17 cellular contexts compared by ENCODE assay signal in genomic region chr4:30789219-30789671, GRCh38.
DNase-seq lines count a peak whose midpoint lies in the region; ATAC-seq, FAIRE-seq and TF ChIP-seq lines count a peak whose summit lies in the region.
"Had no signal": no experiment of that assay in that cellular context is flagged by ENCODE, and none has a peak within 500 bp of the region (broad histone marks: within the 10 kb centered on the region; RNA-seq: fewer than 3 reads in every experiment).

No MANE protein-coding gene starts in this region.

- H3K27me3 ChIP-seq in OCI-LY3 (ENCODE audit: low read depth, low read length) (no peaks in the 10 kb centered on the region), hepatocyte (no peaks in the 10 kb centered on the region), SK-N-SH (ENCODE audit: insufficient read depth) (no peaks in the 10 kb centered on the region)

- H3K9me3 ChIP-seq in OCI-LY3 (ENCODE audit: insufficient read depth, low read length) (no peaks in the 10 kb centered on the region; the same call in 1 of the 2 replicates), hepatocyte (ENCODE audit: low read depth) (no peaks in the 10 kb centered on the region), SK-N-SH (no peaks in the 10 kb centered on the region)

- peak overlapping the region; percentile 30 for H3K4me3 ChIP-seq in OCI-LY3 (ENCODE audit: low read length)
- no peak overlapping the region for H3K4me3 ChIP-seq in hepatocyte
- no peak overlapping the region for H3K4me3 ChIP-seq in SK-N-SH (ENCODE audit: low read depth in 2 of 2, low read length in 1 of 2)

- H3K27ac ChIP-seq in OCI-LY3 (ENCODE audit: low read length) (no peak overlapping the region), hepatocyte (peak overlapping the region; percentile 49), SK-N-SH (ENCODE audit: low read depth in 2 of 2, low read length in 1 of 2) (no peak overlapping the region)

- H3K4me1 ChIP-seq in OCI-LY3 (ENCODE audit: low read length) (peaks cover 34% of the 10 kb centered on the region), hepatocyte (ENCODE audit: insufficient read depth) (no peaks in the 10 kb centered on the region), SK-N-SH (ENCODE audit: control insufficient read depth in 1 of 2, insufficient read depth in 2 of 2, low read depth in 1 of 2, low read length in 1 of 2) (no peaks in the 10 kb centered on the region; a peak in 2 of 4 replicates)

- peaks cover 47% of the 10 kb centered on the region for H3K4me1 Mint-ChIP-seq in progenitor cell of endocrine pancreas (ENCODE audit: low read depth)

- no peaks in the 10 kb centered on the region for H3K27me3 Mint-ChIP-seq in progenitor cell of endocrine pancreas

- H3K27ac Mint-ChIP-seq in progenitor cell of endocrine pancreas: peak overlapping the region; percentile 86
- H3K27ac Mint-ChIP-seq: activated T-helper 1 cell treated with anti-CD3 and anti-CD28 coated beads, Interleukin-12 subunit alpha, Interleukin-12 subunit beta, Interleukin-2, Interleukin-4 antibody, amounts not matched to agents 30 ng/mL and 10 ng/mL and 1 ng/mL, durations not matched to agents 14 hours and 24 hours and 36 hours; T-helper 2 cell treated with Interferon-gamma antibody and Interleukin-4, amounts not matched to agents 5 μg/mL and 100 μg/mL, for 36 hours had no signal

- no peaks in the 10 kb centered on the region for H3K36me3 Mint-ChIP-seq in progenitor cell of endocrine pancreas (ENCODE audit: insufficient read depth)

- no peak for FAIRE-seq in GM19239 (lab: Jason Lieb, UNC)
- FAIRE-seq: H54 had no signal

- H3K36me3 ChIP-seq in OCI-LY3 (replicated peaks; ENCODE audit: low read depth, low read length) (no peaks in the 10 kb centered on the region), hepatocyte (replicated peaks; ENCODE audit: insufficient read depth, low read depth) (no peaks in the 10 kb centered on the region), SK-N-SH (replicated peaks in 1 of 2; ENCODE audit: control insufficient read depth in 1 of 2, insufficient read depth in 2 of 2, low read length in 1 of 2) (no peaks in the 10 kb centered on the region)

- H3K9ac ChIP-seq in OCI-LY3 (ENCODE audit: low read length): no peak overlapping the region
- H3K9ac ChIP-seq in SK-N-SH: no peak overlapping the region

- H3K4me2 ChIP-seq in OCI-LY3 (ENCODE audit: low read length) (peak overlapping the region; percentile 67), hepatocyte (peak overlapping the region; percentile 55), SK-N-SH (no peak overlapping the region)

- no peak for ATAC-seq in GM19351 (IDR thresholded peaks at IDR 0.05; ENCODE audit: unreplicated experiment)
- ATAC-seq: Right ventricle myocardium inferior had no signal

- CTCF ChIA-PET in SK-N-SH (lab: Yijun Ruan, JAX): no interaction called here

- WGBS in hepatocyte (ENCODE audit: low lambda C conversion rate, missing lambda C conversion rate): 17% methylated on average over 2 of the region's 2 CpGs
- WGBS in SK-N-SH (ENCODE audit: low lambda C conversion rate): 27% methylated on average over 2 of the region's 2 CpGs

- TF ChIP-seq CTCF in OCI-LY3 (IDR thresholded peaks at IDR 0.05; ENCODE audit: low read depth, low read length) (no peak), hepatocyte (IDR thresholded peaks at IDR 0.05; ENCODE audit: poor library complexity) (no peak), progenitor cell of endocrine pancreas (IDR thresholded peaks at IDR 0.05; ENCODE audit: unreplicated experiment) (no peak), SK-N-SH (IDR thresholded peaks at IDR 0.05) (no peak)

- H4K20me1 ChIP-seq in OCI-LY3 (ENCODE audit: insufficient read depth, low read length): no peaks in the 10 kb centered on the region
- H4K20me1 ChIP-seq in hepatocyte (ENCODE audit: insufficient read depth, poor library complexity, severe bottlenecking): no peaks in the 10 kb centered on the region
- no peaks in the 10 kb centered on the region for H4K20me1 ChIP-seq in SK-N-SH (ENCODE audit: insufficient read depth)

- POLR2A ChIA-PET in SK-N-SH (lab: Yijun Ruan, JAX): no interaction called here

- H2AFZ ChIP-seq in OCI-LY3 (ENCODE audit: low read depth, low read length) (no peak overlapping the region), hepatocyte (no peak overlapping the region), SK-N-SH (ENCODE audit: low read depth) (no peak overlapping the region)

- DNase-seq in ELF-1 (ENCODE audit: low read depth, low spot score) (peak; percentile 1), hepatocyte (ENCODE audit: low spot score) (peak; percentile 38), progenitor cell of endocrine pancreas (ENCODE audit: low spot score, unreplicated experiment) (no peak), NCI-H146 (lab: John Stamatoyannopoulos, UW) (no peak), GM19239 (ENCODE audit: insufficient read length, low spot score) (no peak), SK-N-SH (no peak)
- DNase-seq: activated CD4-positive, alpha-beta T cell treated with anti-CD3 and anti-CD28 coated beads, Interleukin-2, amount 50 U/mL, for 1 hour; amygdala; DMS 273 treated with DMSO at 0.1 percent for 48 hours; NCI-H1694 treated with DMSO at 0.1 percent for 48 hours; NCI-H526 treated with DMSO at 0.1 percent for 48 hours had no signal

- H3K79me2 ChIP-seq in OCI-LY3 (ENCODE audit: low read length): no peaks in the 10 kb centered on the region
- H3K79me2 ChIP-seq in hepatocyte: peaks cover 10% of the 10 kb centered on the region
- no peaks in the 10 kb centered on the region for H3K79me2 ChIP-seq in SK-N-SH (ENCODE audit: insufficient read depth)

- no peak for TF ChIP-seq EP300 in SK-N-SH (IDR thresholded peaks at IDR 0.05; ENCODE audit: borderline replicate concordance in 1 of 2, low read depth in 1 of 2, low read length in 1 of 2)

- H3K9me3 Mint-ChIP-seq in progenitor cell of endocrine pancreas (ENCODE audit: low read depth): no peaks in the 10 kb centered on the region
- H3K9me3 Mint-ChIP-seq: activated T-helper 1 cell treated with anti-CD3 and anti-CD28 coated beads, Interleukin-12 subunit alpha, Interleukin-12 subunit beta, Interleukin-2, Interleukin-4 antibody, amounts not matched to agents 30 ng/mL and 10 ng/mL and 1 ng/mL, durations not matched to agents 14 hours and 24 hours and 36 hours; T-helper 2 cell treated with Interferon-gamma antibody and Interleukin-4, amounts not matched to agents 5 μg/mL and 100 μg/mL, for 36 hours had no signal

- H3F3A ChIP-seq in SK-N-SH (replicated peaks; ENCODE audit: insufficient read depth): no peaks in the 10 kb centered on the region

- no peak for TF ChIP-seq RAD21 in SK-N-SH (IDR thresholded peaks at IDR 0.05; ENCODE audit: low read length)

- no peak overlapping the region for H3K4me3 Mint-ChIP-seq in progenitor cell of endocrine pancreas (ENCODE audit: low read depth)
- H3K4me3 Mint-ChIP-seq: activated T-helper 1 cell treated with anti-CD3 and anti-CD28 coated beads, Interleukin-12 subunit alpha, Interleukin-12 subunit beta, Interleukin-2, Interleukin-4 antibody, amounts not matched to agents 30 ng/mL and 10 ng/mL and 1 ng/mL, durations not matched to agents 14 hours and 24 hours and 36 hours; T-helper 2 cell treated with Interferon-gamma antibody and Interleukin-4, amounts not matched to agents 5 μg/mL and 100 μg/mL, for 36 hours had no signal

- H3K9me2 ChIP-seq in hepatocyte (replicated peaks; ENCODE audit: insufficient read depth): no peaks in the 10 kb centered on the region
- H3K9me2 ChIP-seq in SK-N-SH: no peaks in the 10 kb centered on the region

TF ChIP-seq in SK-N-SH, 30 proteins besides CTCF, POLR2A, EP300 and RAD21 (continues in another document):
- TF ChIP-seq EZH2phosphoT487 (IDR thresholded peaks at IDR 0.05; ENCODE audit: borderline replicate concordance, low read depth) (no peak), USF1 (IDR thresholded peaks at IDR 0.05; ENCODE audit: borderline replicate concordance, low read depth) (no peak), NRF1 (IDR thresholded peaks at IDR 0.05; ENCODE audit: low read depth, low read length) (no peak), REST (IDR thresholded peaks at IDR 0.05; ENCODE audit: low read depth, low read length) (no peak), GABPA (IDR thresholded peaks at IDR 0.05; ENCODE audit: low read depth) (no peak)

Comparison
In these comparisons a context has a peak if more than half of its experiments do, and no peak if none do; other contexts are left out.
1. DNase-seq: peak in ELF-1 (single experiment) and hepatocyte (single experiment); none in progenitor cell of endocrine pancreas (single experiment), NCI-H146 (single experiment), GM19239 (single experiment) and SK-N-SH (single experiment).